In genomic region chr20:16017656-16018055, GRCh38 we compare ENCODE assay signal across 13 cellular contexts.
"Had no signal": no experiment of that assay in that cellular context is flagged by ENCODE, and none has a peak within 500 bp of the region (broad histone marks: within the 10 kb centered on the region; RNA-seq: fewer than 3 reads in every experiment).

No MANE protein-coding gene starts in this region.

- H3K9me3 ChIP-seq: colonic mucosa, gastroesophageal sphincter, pancreas, stomach, thoracic aorta, vagina had no signal

- H3K4me2 ChIP-seq: hepatocyte, neural progenitor cell had no signal

- H3K4me1 ChIP-seq: colonic mucosa, gastroesophageal sphincter, neural progenitor cell, pancreas, stomach, vagina had no signal

- H3K36me3 ChIP-seq: colonic mucosa, gastroesophageal sphincter, neural progenitor cell, pancreas, stomach, thoracic aorta, vagina had no signal

- H3K27me3 ChIP-seq: colonic mucosa, gastroesophageal sphincter, hepatocyte, neural progenitor cell, pancreas, stomach, vagina had no signal

- DNase-seq: activated CD4-positive, alpha-beta T cell treated with anti-CD3 and anti-CD28 coated beads, Interleukin-2, amount 50 U/mL, for 1 hour; activated T-cell treated with anti-CD3 and anti-CD28 coated beads for 4 hours; caudate nucleus; colonic mucosa; pancreas; stimulated activated CD4-positive, alpha-beta T cell treated with anti-CD3 and anti-CD28 coated beads, Interleukin-4, amount 100 ng/mL, for 4 hours; stomach had no signal

- H3K9ac ChIP-seq: neural progenitor cell had no signal

- ATAC-seq: gastroesophageal sphincter, pancreas had no signal

- H3K27ac ChIP-seq: colonic mucosa, gastroesophageal sphincter, hepatocyte, neural progenitor cell, pancreas, skin epidermis, stomach, thoracic aorta, vagina had no signal

- H3K4me3 ChIP-seq: colonic mucosa, gastroesophageal sphincter, hepatocyte, neural progenitor cell, pancreas, skin epidermis, stomach, thoracic aorta, vagina had no signal

- H2AFZ ChIP-seq: hepatocyte, neural progenitor cell had no signal
